In genomic region chr3:127775398-127776109, GRCh38 we compare ENCODE assay signal across 10 cellular contexts. TPM values are rescaled to one million over a fixed set of nuclear protein-coding genes. Genes with fewer than 3 reads are reported as not detected.
A peak's percentile ranks its signal among the peaks of the same experiment; 100 is the strongest.
DNase-seq lines count a peak whose midpoint lies in the region; ATAC-seq and TF ChIP-seq lines count a peak whose summit lies in the region.
"Had no signal": no experiment of that assay in that cellular context is flagged by ENCODE, and none has a peak within 500 bp of the region (broad histone marks: within the 10 kb centered on the region; RNA-seq: fewer than 3 reads in every experiment).

No MANE protein-coding gene starts in this region.

- H3K4me1 ChIP-seq in SJCRH30 (peaks cover 45% of the 10 kb centered on the region), spleen (peaks cover 14 to 88% (median 43%) of the 10 kb centered on the region in 6 donors)
- H3K4me1 ChIP-seq: parathyroid adenoma had no signal

- peak; percentile 26 for ATAC-seq in activated naive CD8-positive, alpha-beta T cell treated with anti-CD3 and anti-CD28 coated beads, Interleukin-2, amount 50 U/mL, for 24 hours
- ATAC-seq in esophagus mucosa = no peak

- WGBS in spleen, 5 donors = 15 to 30% (median 20%) methylated on average over 17 of the region's 17 CpGs

- no peak for TF ChIP-seq CTCF in glutamatergic neuron (IDR thresholded peaks at IDR 0.05; ENCODE audit: partially characterized antibody, unreplicated experiment)
- TF ChIP-seq CTCF in spleen (IDR thresholded peaks at IDR 0.05 in 8 of 11, conservative IDR thresholded peaks at IDR 0.05 in 3 of 11) = no peak

- intact Hi-C loops in spleen (cut with DNase I; ENCODE audit: low total_unique reads) = no loop called here

- no peaks in the 10 kb centered on the region for H3K27me3 Mint-ChIP-seq in activated naive CD8-positive, alpha-beta T cell treated with anti-CD3 and anti-CD28 coated beads, Interleukin-2, amount 50 U/mL, for 24 hours
- H3K27me3 Mint-ChIP-seq in activated naive CD8-positive, alpha-beta T cell treated with anti-CD3 and anti-CD28 coated beads for 36 hours = no peaks in the 10 kb centered on the region
- H3K27me3 Mint-ChIP-seq in glutamatergic neuron (ENCODE audit: unreplicated experiment) = peaks cover 12% of the 10 kb centered on the region

- peaks cover 2% of the 10 kb centered on the region for H3K36me3 Mint-ChIP-seq in activated naive CD8-positive, alpha-beta T cell treated with anti-CD3 and anti-CD28 coated beads, Interleukin-2, amount 50 U/mL, for 24 hours (ENCODE audit: low read depth)
- H3K36me3 Mint-ChIP-seq in activated naive CD8-positive, alpha-beta T cell treated with anti-CD3 and anti-CD28 coated beads for 36 hours = peaks cover 3% of the 10 kb centered on the region
- peaks cover 6% of the 10 kb centered on the region for H3K36me3 Mint-ChIP-seq in glutamatergic neuron (ENCODE audit: unreplicated experiment)

- H3K4me1 Mint-ChIP-seq in activated naive CD8-positive, alpha-beta T cell treated with anti-CD3 and anti-CD28 coated beads, Interleukin-2, amount 50 U/mL, for 24 hours = peaks cover 30% of the 10 kb centered on the region
- peaks cover 10% of the 10 kb centered on the region for H3K4me1 Mint-ChIP-seq in activated naive CD8-positive, alpha-beta T cell treated with anti-CD3 and anti-CD28 coated beads for 36 hours
- peaks cover 25% of the 10 kb centered on the region for H3K4me1 Mint-ChIP-seq in glutamatergic neuron (ENCODE audit: low read depth, unreplicated experiment)

- TF ChIP-seq POLR2A in spleen (IDR thresholded peaks at IDR 0.05) = no peak

- H3K27ac ChIP-seq in SJCRH30 = peak overlapping the region; percentile 81
- peak overlapping the region in 7 of 8 donors; percentile 12 to 70 (median 47) for H3K27ac ChIP-seq in spleen
- H3K27ac ChIP-seq: C4-2B, parathyroid adenoma had no signal

- H3K9me3 Mint-ChIP-seq in activated naive CD8-positive, alpha-beta T cell treated with anti-CD3 and anti-CD28 coated beads, Interleukin-2, amount 50 U/mL, for 24 hours = peaks cover 11% of the 10 kb centered on the region
- H3K9me3 Mint-ChIP-seq in activated naive CD8-positive, alpha-beta T cell treated with anti-CD3 and anti-CD28 coated beads for 36 hours = peaks cover 5% of the 10 kb centered on the region
- H3K9me3 Mint-ChIP-seq in glutamatergic neuron (ENCODE audit: unreplicated experiment) = peaks cover 16% of the 10 kb centered on the region

- H3K27ac Mint-ChIP-seq in activated naive CD8-positive, alpha-beta T cell treated with anti-CD3 and anti-CD28 coated beads, Interleukin-2, amount 50 U/mL, for 24 hours = peak overlapping the region; percentile 67
- H3K27ac Mint-ChIP-seq in activated naive CD8-positive, alpha-beta T cell treated with anti-CD3 and anti-CD28 coated beads for 36 hours = no peak overlapping the region
- H3K27ac Mint-ChIP-seq in glutamatergic neuron (ENCODE audit: unreplicated experiment) = peak overlapping the region; percentile 56

- H3K27me3 ChIP-seq in SJCRH30 (no peaks in the 10 kb centered on the region), spleen (replicated peaks in 1 of 7) (no peaks in the 10 kb centered on the region)

- H3K4me3 ChIP-seq in SJCRH30 (peak overlapping the region; percentile 20), spleen (no peak overlapping the region)

- no peak for DNase-seq in activated naive CD8-positive, alpha-beta T cell treated with anti-CD3 and anti-CD28 coated beads, Interleukin-2, amount 50 U/mL, for 24 hours
- no peak for DNase-seq in activated naive CD8-positive, alpha-beta T cell treated with anti-CD3 and anti-CD28 coated beads for 36 hours
- DNase-seq in SJCRH30 (peak; percentile 98), glutamatergic neuron (peak; percentile 76), spleen (peak; percentile 72), GM19240 (ENCODE audit: insufficient read length, low spot score) (no peak)
- no peak for DNase-seq in activated CD8-positive, alpha-beta memory T cell treated with anti-CD3 and anti-CD28 coated beads, Interleukin-2, amount 50 U/mL, for 48 hours

- peaks cover 5% of the 10 kb centered on the region for H3K9me3 ChIP-seq in SJCRH30 (replicated peaks)
- peaks cover 0 to 8% (median 5%) of the 10 kb centered on the region in 8 donors for H3K9me3 ChIP-seq in spleen

- no peak overlapping the region for H3K4me3 Mint-ChIP-seq in activated naive CD8-positive, alpha-beta T cell treated with anti-CD3 and anti-CD28 coated beads, Interleukin-2, amount 50 U/mL, for 24 hours
- H3K4me3 Mint-ChIP-seq in activated naive CD8-positive, alpha-beta T cell treated with anti-CD3 and anti-CD28 coated beads for 36 hours = no peak overlapping the region
- H3K4me3 Mint-ChIP-seq in glutamatergic neuron (ENCODE audit: unreplicated experiment) = peak overlapping the region; percentile 1

- H3K36me3 ChIP-seq in SJCRH30 = peaks cover 9% of the 10 kb centered on the region; the same call in 1 of the 2 replicates
- peaks cover 0 to 2% (median 0%) of the 10 kb centered on the region in 6 donors for H3K36me3 ChIP-seq in spleen

RNA-seq across cellular contexts. Expression of gene MGLL, which starts 46.8 kb away (rescaled TPM):
- total RNA-seq in activated naive CD8-positive, alpha-beta T cell treated with anti-CD3 and anti-CD28 coated beads for 36 hours = under 1 TPM; 0.28 to 0.29 TPM
- 32.6 and 41.7 TPM in 2 replicates for total RNA-seq in SJCRH30 (2014; rRNA removed; shearing (Covaris generic))
- total RNA-seq in glutamatergic neuron (ENCODE audit: unreplicated experiment) (10.3 TPM), spleen (100 to 1,000 TPM in 3 of 7 donors, 10 to 100 TPM in 4; 47.6 to 134 (median 85.9) TPM), esophagus mucosa (135 TPM)
- polyA plus RNA-seq in spleen = 10 to 100 TPM; 11.0 to 47.2 (median 15.8) TPM

Comparison
In these comparisons a context has a peak if more than half of its experiments do, and no peak if none do; other contexts are left out.
1. DNase-seq: peak in SJCRH30 (2 of 2), glutamatergic neuron (single experiment) and spleen (single experiment); none in activated naive CD8-positive, alpha-beta T cell treated with anti-CD3 and anti-CD28 coated beads, Interleukin-2, amount 50 U/mL, for 24 hours (single experiment), activated naive CD8-positive, alpha-beta T cell treated with anti-CD3 and anti-CD28 coated beads for 36 hours (single experiment), GM19240 (single experiment) and activated CD8-positive, alpha-beta memory T cell treated with anti-CD3 and anti-CD28 coated beads, Interleukin-2, amount 50 U/mL, for 48 hours (single experiment).